15 cellular contexts compared by ENCODE assay signal in the genomic region with DNA sequence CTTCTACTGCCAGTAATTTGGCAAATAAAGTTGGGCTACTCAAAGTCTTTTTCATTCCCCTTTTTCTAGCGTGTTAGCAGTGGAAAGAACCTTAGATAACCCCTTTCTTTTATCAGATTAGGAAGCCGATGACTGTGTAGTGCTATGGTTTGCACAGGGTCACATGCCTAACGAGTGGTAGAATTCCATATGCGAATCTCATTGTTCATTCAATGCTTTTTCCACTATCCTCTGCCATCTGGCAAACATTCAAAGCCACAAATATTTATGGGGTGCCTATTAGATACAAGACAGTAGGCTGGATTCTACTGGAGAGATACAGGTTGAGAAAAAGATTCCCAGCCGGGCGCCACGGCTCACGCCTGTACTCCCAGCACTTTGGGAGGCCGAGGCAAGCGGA. TPM values are rescaled to one million over a fixed set of nuclear protein-coding genes. Genes with fewer than 3 reads are reported as not detected.
DNase-seq lines count a peak whose midpoint lies in the region; ATAC-seq and TF ChIP-seq lines count a peak whose summit lies in the region.
"Had no signal": no experiment of that assay in that cellular context is flagged by ENCODE, and none has a peak within 500 bp of the region (broad histone marks: within the 10 kb centered on the region; RNA-seq: fewer than 3 reads in every experiment).

No MANE protein-coding gene starts in this region.

- no TSS peak for BruUV-seq in PC-3 (replicated peaks; lab: Mats Ljungman, UMichigan)

- intact Hi-C loops in PC-3 (cut with micrococcal nuclease): no loop called here

- H3K4me1 ChIP-seq in PC-3 (ENCODE audit: insufficient read depth, low read length): peaks cover 31% of the 10 kb centered on the region
- H3K4me1 ChIP-seq: body of pancreas had no signal

- no peak overlapping the region for H2AFZ ChIP-seq in PC-3 (ENCODE audit: low read length)

- H3K4me3 Mint-ChIP-seq in T-helper 17 cell: no peak overlapping the region
- H3K4me3 Mint-ChIP-seq: IgD-negative memory B cell had no signal

- no peak overlapping the region for H3K4me3 ChIP-seq in PC-3 (ENCODE audit: low read length)
- H3K4me3 ChIP-seq: body of pancreas, mucosa of descending colon had no signal

- POLR2A ChIA-PET in PC-3 (lab: Charles Lee; ENCODE audit: unreplicated experiment): no interaction called here

- peak; percentile 60 for ATAC-seq in PC-3
- ATAC-seq in HG02623 (IDR thresholded peaks at IDR 0.05; ENCODE audit: unreplicated experiment): no peak
- ATAC-seq in T-helper 17 cell: no peak
- ATAC-seq: body of pancreas, mucosa of descending colon had no signal

- no peak for TF ChIP-seq CTCF in PC-3 (conservative IDR thresholded peaks at IDR 0.05; ENCODE audit: low read depth, low read length)

- peaks cover 39% of the 10 kb centered on the region for H3K27me3 Mint-ChIP-seq in T-helper 17 cell

- H3K27me3 ChIP-seq in PC-3 (ENCODE audit: low read length): no peaks in the 10 kb centered on the region
- H3K27me3 ChIP-seq: body of pancreas had no signal

- peaks cover 3% of the 10 kb centered on the region for H3K36me3 Mint-ChIP-seq in T-helper 17 cell (ENCODE audit: low read depth)

- no peaks in the 10 kb centered on the region for H3K36me3 ChIP-seq in PC-3 (ENCODE audit: low read depth, low read length)

- H3K27ac Mint-ChIP-seq in T-helper 17 cell: no peak overlapping the region
- H3K27ac Mint-ChIP-seq: progenitor cell of endocrine pancreas had no signal

- no peak overlapping the region for H3K9ac ChIP-seq in PC-3 (ENCODE audit: low read length)

- no peaks in the 10 kb centered on the region for H3K9me2 ChIP-seq in PC-3 (replicated peaks; ENCODE audit: low read length)

- H3K9me3 ChIP-seq in PC-3 (ENCODE audit: low read length): no peaks in the 10 kb centered on the region
- H3K9me3 ChIP-seq in T-helper 17 cell (ENCODE audit: control insufficient read depth, low read length, poor library complexity, severe bottlenecking): no peaks in the 10 kb centered on the region
- H3K9me3 ChIP-seq: body of pancreas, mucosa of descending colon had no signal

- H3K79me2 ChIP-seq in PC-3 (ENCODE audit: low read length): no peaks in the 10 kb centered on the region

- DNase-seq in DMS153 treated with DMSO at 0.1 percent for 48 hours (lab: John Stamatoyannopoulos, UW; ENCODE audit: unreplicated experiment) (peak; percentile 46), PC-3 (peak; percentile 82), dermis blood vessel endothelial cell (peak; percentile 84), myocyte (ENCODE audit: low read depth) (peak; percentile 42), inferior parietal cortex (ENCODE audit: extremely low spot score) (no peak), T-helper 1 cell (no peak), T-helper 17 cell (no peak)
- DNase-seq: activated CD4-positive, alpha-beta T cell treated with anti-CD3 and anti-CD28 coated beads for 1 hour; body of pancreas; mucosa of descending colon; NCI-H1694 treated with DMSO at 0.1 percent for 48 hours; stimulated activated naive CD4-positive, alpha-beta T cell treated with Interleukin-2 at 50 U/mL for 16 hours had no signal

- H3K4me2 ChIP-seq in PC-3 (ENCODE audit: low read length): no peak overlapping the region

- CTCF ChIA-PET in PC-3 (lab: Charles Lee): no interaction called here

- no peak overlapping the region for H3K27ac ChIP-seq in PC-3 (ENCODE audit: low read length)
- H3K27ac ChIP-seq: body of pancreas had no signal

- peaks cover 2% of the 10 kb centered on the region for H3K4me1 Mint-ChIP-seq in T-helper 17 cell

- H4K20me1 ChIP-seq in PC-3 (ENCODE audit: low read length): no peaks in the 10 kb centered on the region

- H3F3A ChIP-seq in PC-3 (ENCODE audit: low read length, unreplicated experiment): no peaks in the 10 kb centered on the region

RNA-seq across cellular contexts. Expression of gene IER5, which starts 14.9 kb away (rescaled TPM):
- total RNA-seq in PC-3 (2014; rRNA removed) (100 and 126 TPM in 2 replicates), dermis blood vessel endothelial cell (26.6 and 29.1 TPM in 2 replicates), myocyte (32.8 and 40.8 TPM in 2 replicates), T-helper 17 cell (100 to 1,000 TPM; 123 to 145 TPM)
- polyA plus RNA-seq in myocyte (2012): 32.6 TPM

RNA-seq across cellular contexts. Expression of gene MR1, which starts 39.9 kb away (rescaled TPM):
- total RNA-seq in PC-3 (2014; rRNA removed): 3.4 and 4.4 TPM in 2 replicates
- total RNA-seq in dermis blood vessel endothelial cell: 2.9 and 4.0 TPM in 2 replicates
- total RNA-seq in myocyte: 10.4 and 11.8 TPM in 2 replicates
- 24.8 TPM for polyA plus RNA-seq in myocyte (2012)
- total RNA-seq in T-helper 17 cell: 10 to 100 TPM; 18.3 to 20.8 TPM

RNA-seq across cellular contexts. Expression of gene STX6, which starts 51.0 kb away (rescaled TPM):
- total RNA-seq in PC-3 (2014; rRNA removed): 21.0 and 24.8 TPM in 2 replicates
- 50.3 and 66.0 TPM in 2 replicates for total RNA-seq in dermis blood vessel endothelial cell
- 9.5 and 11.2 TPM in 2 replicates for total RNA-seq in myocyte
- 12.9 TPM for polyA plus RNA-seq in myocyte (2012)
- 10 to 100 TPM in 1 of 2 donors, 1 to 10 TPM in 1; 9.0 to 11.8 TPM for total RNA-seq in T-helper 17 cell

Comparison
In these comparisons a context has a peak if more than half of its experiments do, and no peak if none do; other contexts are left out.
1. DNase-seq: peak in DMS153 treated with DMSO at 0.1 percent for 48 hours (single experiment), PC-3 (single experiment), dermis blood vessel endothelial cell (single experiment) and myocyte (single experiment); none in inferior parietal cortex (single experiment), T-helper 1 cell (0 of 5) and T-helper 17 cell (0 of 3).